9 cellular contexts compared by ENCODE assay signal in genomic region chr13:24995225-24995804, GRCh38.
DNase-seq lines count a peak whose midpoint lies in the region; ATAC-seq and TF ChIP-seq lines count a peak whose summit lies in the region.
"Had no signal": no experiment of that assay in that cellular context is flagged by ENCODE, and none has a peak within 500 bp of the region (broad histone marks: within the 10 kb centered on the region; RNA-seq: fewer than 3 reads in every experiment).

No MANE protein-coding gene starts in this region.

- no peaks in the 10 kb centered on the region for H3K36me3 Mint-ChIP-seq in activated T-cell treated with anti-CD3 and anti-CD28 coated beads, Interleukin-2, amount 50 U/mL, for 72 hours (ENCODE audit: insufficient read depth in 2 of 2)
- no peaks in the 10 kb centered on the region for H3K36me3 Mint-ChIP-seq in osteocyte (ENCODE audit: unreplicated experiment)

- peaks cover 4% of the 10 kb centered on the region for H3K4me1 Mint-ChIP-seq in activated T-cell treated with anti-CD3 and anti-CD28 coated beads, Interleukin-2, amount 50 U/mL, for 72 hours (ENCODE audit: low read depth)
- H3K4me1 Mint-ChIP-seq in osteocyte (ENCODE audit: unreplicated experiment), result peaks cover 3% of the 10 kb centered on the region

- H3K4me3 ChIP-seq in AG09309 (ENCODE audit: control insufficient read depth, low read depth, low read length), result no peak overlapping the region
- no peak overlapping the region for H3K4me3 ChIP-seq in Loucy (ENCODE audit: low read length, poor library complexity, severe bottlenecking)
- no peak overlapping the region for H3K4me3 ChIP-seq in fibroblast of villous mesenchyme (ENCODE audit: low read depth, low read length)
- H3K4me3 ChIP-seq: ovary had no signal

- peaks cover 31% of the 10 kb centered on the region for H3K27me3 Mint-ChIP-seq in activated T-cell treated with anti-CD3 and anti-CD28 coated beads, Interleukin-2, amount 50 U/mL, for 72 hours (ENCODE audit: low read depth)
- peaks cover 27% of the 10 kb centered on the region for H3K27me3 Mint-ChIP-seq in osteocyte (ENCODE audit: unreplicated experiment)

- no peaks in the 10 kb centered on the region for H3F3A ChIP-seq in Loucy (ENCODE audit: low read depth)

- DNase-seq in AG09309 (ENCODE audit: low read depth) (peak; percentile 56), OCI-M2 (lab: John Stamatoyannopoulos, UW; ENCODE audit: unreplicated experiment) (peak; percentile 16), fibroblast of villous mesenchyme (ENCODE audit: low read depth) (peak; percentile 87), osteocyte (ENCODE audit: extremely low spot score, unreplicated experiment) (no peak)
- DNase-seq in activated T-cell treated with anti-CD3 and anti-CD28 coated beads, Interleukin-2, amount 50 U/mL, for 72 hours, result peak; percentile 58 to 65

- no peak overlapping the region for H3K27ac Mint-ChIP-seq in activated T-cell treated with anti-CD3 and anti-CD28 coated beads, Interleukin-2, amount 50 U/mL, for 72 hours
- H3K27ac Mint-ChIP-seq in osteocyte (ENCODE audit: unreplicated experiment), result no peak overlapping the region

- no peaks in the 10 kb centered on the region for H4K20me1 ChIP-seq in Loucy (ENCODE audit: insufficient read depth, low read length, poor library complexity, severe bottlenecking)

- H3K27me3 ChIP-seq in Loucy (ENCODE audit: insufficient read depth, low read length, poor library complexity, severe bottlenecking), result no peaks in the 10 kb centered on the region
- H3K27me3 ChIP-seq: ovary had no signal

- no peaks in the 10 kb centered on the region for H3K9me2 ChIP-seq in Loucy (replicated peaks; ENCODE audit: low read depth, low read length)

- no peaks in the 10 kb centered on the region for H3K9me3 Mint-ChIP-seq in activated T-cell treated with anti-CD3 and anti-CD28 coated beads, Interleukin-2, amount 50 U/mL, for 72 hours
- H3K9me3 Mint-ChIP-seq in osteocyte (ENCODE audit: unreplicated experiment), result no peaks in the 10 kb centered on the region

- H3K4me2 ChIP-seq in Loucy (ENCODE audit: low read depth, low read length, poor library complexity, severe bottlenecking), result peak overlapping the region; percentile 62

- no peaks in the 10 kb centered on the region for H3K36me3 ChIP-seq in Loucy (ENCODE audit: insufficient read depth, low read length)
- H3K36me3 ChIP-seq: ovary had no signal

- no peak overlapping the region for H3K9ac ChIP-seq in Loucy (ENCODE audit: low read depth, low read length, poor library complexity, severe bottlenecking)

- H2AFZ ChIP-seq in Loucy (ENCODE audit: low read length), result peak overlapping the region; percentile 76

- H3K79me2 ChIP-seq in Loucy (ENCODE audit: insufficient read depth, low read length), result no peaks in the 10 kb centered on the region

- H3K4me1 ChIP-seq in Loucy (ENCODE audit: insufficient read depth, low read length, poor library complexity, severe bottlenecking), result peaks cover 5% of the 10 kb centered on the region

- H3K9me3 ChIP-seq in Loucy (ENCODE audit: insufficient read depth, low read depth, low read length), result no peaks in the 10 kb centered on the region
- H3K9me3 ChIP-seq: ovary had no signal

- H3K4me3 Mint-ChIP-seq in activated T-cell treated with anti-CD3 and anti-CD28 coated beads, Interleukin-2, amount 50 U/mL, for 72 hours, result no peak overlapping the region
- H3K4me3 Mint-ChIP-seq in osteocyte (ENCODE audit: unreplicated experiment), result no peak overlapping the region

- ATAC-seq in GM18867 (IDR thresholded peaks at IDR 0.05; ENCODE audit: unreplicated experiment) (peak; percentile 75), HG03457 (IDR thresholded peaks at IDR 0.05; ENCODE audit: unreplicated experiment) (no peak)
- peak; percentile 80 to 82 for ATAC-seq in activated T-cell treated with anti-CD3 and anti-CD28 coated beads, Interleukin-2, amount 50 U/mL, for 72 hours (replicated peaks in 1 of 2)

- TF ChIP-seq CTCF in AG09309 (IDR thresholded peaks at IDR 0.05; ENCODE audit: control insufficient read depth, insufficient read depth, low read depth, low read length, missing control alignments) (peak; percentile 84), Loucy (conservative IDR thresholded peaks at IDR 0.05; ENCODE audit: low read length) (peak; percentile 83), fibroblast of villous mesenchyme (IDR thresholded peaks at IDR 0.05; ENCODE audit: insufficient read depth, low read depth, low read length) (peak; percentile 89), osteocyte (IDR thresholded peaks at IDR 0.05) (peak; percentile 87)
